ENCODE assay signal across 16 cellular contexts in genomic region chr16:12436201-12436657, GRCh38.
DNase-seq lines count a peak whose midpoint lies in the region; ATAC-seq, FAIRE-seq and TF ChIP-seq lines count a peak whose summit lies in the region.
"Had no signal": no experiment of that assay in that cellular context is flagged by ENCODE, and none has a peak within 500 bp of the region (broad histone marks: within the 10 kb centered on the region; RNA-seq: fewer than 3 reads in every experiment).

No MANE protein-coding gene starts in this region.

- ATAC-seq in HepG2, result no peak
- no peak for ATAC-seq in right lobe of liver
- ATAC-seq in GM21515 (IDR thresholded peaks at IDR 0.05; ENCODE audit: unreplicated experiment), result no peak
- no peak for ATAC-seq in esophagus mucosa
- no peak for ATAC-seq in effector memory CD8-positive, alpha-beta T cell (replicated peaks)
- ATAC-seq: K562 had no signal

- H3K4me1 ChIP-seq in HepG2 (ENCODE audit: insufficient read depth, low read length), result peaks cover 23% of the 10 kb centered on the region
- H3K4me1 ChIP-seq in right lobe of liver, result no peaks in the 10 kb centered on the region
- no peaks in the 10 kb centered on the region for H3K4me1 ChIP-seq in iPS-15b (ENCODE audit: control insufficient read depth, insufficient read depth, low read length)
- H3K4me1 ChIP-seq: SJSA1, upper lobe of left lung had no signal

- in situ Hi-C loops in HepG2 (cut with HindIII; ENCODE audit: extremely low pct_ligation_motif_present, low pct_unique_long_range_greater_than_20kb), result no loop called here

- peaks cover 4 to 11% of the 10 kb centered on the region in 2 donors for H3K4me1 Mint-ChIP-seq in effector memory CD8-positive, alpha-beta T cell (ENCODE audit: low read depth in 2 of 2)

- H3K27ac ChIP-seq in HepG2 (ENCODE audit: extremely low read length, insufficient read depth, low read length) (no peak overlapping the region), right lobe of liver (no peak overlapping the region)
- H3K27ac ChIP-seq: SJSA1, upper lobe of left lung had no signal

- TF ChIP-seq CTCF in HepG2 (CRISPR knock-in tag; IDR thresholded peaks at IDR 0.05) (no peak), right lobe of liver (IDR thresholded peaks at IDR 0.05) (no peak)

- H3K27me3 Mint-ChIP-seq in effector memory CD8-positive, alpha-beta T cell, result no peaks in the 10 kb centered on the region
- H3K27me3 Mint-ChIP-seq: activated naive CD4-positive, alpha-beta T cell treated with anti-CD3 and anti-CD28 coated beads, Interleukin-2, amount 50 U/mL, for 24 hours; progenitor cell of endocrine pancreas had no signal

- TF ChIP-seq RAD21 in HepG2 (CRISPR knock-in tag; IDR thresholded peaks at IDR 0.05), result no peak

- FAIRE-seq in HepG2 (lab: Jason Lieb, UNC), result no peak
- FAIRE-seq: K562 had no signal

- H3K9ac ChIP-seq in HepG2 (ENCODE audit: insufficient read depth, low read depth, low read length), result no peak overlapping the region
- peak overlapping the region; percentile 37 for H3K9ac ChIP-seq in iPS-15b (ENCODE audit: low read depth, low read length)

- TF ChIP-seq EP300 in HepG2 (IDR thresholded peaks at IDR 0.05; ENCODE audit: low read depth in 2 of 2, low read length in 2 of 2) (no peak), HepG2 (CRISPR knock-in tag; IDR thresholded peaks at IDR 0.05; ENCODE audit: borderline replicate concordance) (no peak)

- H3K36me3 ChIP-seq in HepG2 (replicated peaks in 1 of 2; ENCODE audit: control insufficient read depth in 1 of 2, insufficient read depth in 2 of 2, low read length in 2 of 2), result no peaks in the 10 kb centered on the region
- H3K36me3 ChIP-seq in right lobe of liver, result no peaks in the 10 kb centered on the region
- H3K36me3 ChIP-seq in iPS-15b (ENCODE audit: control insufficient read depth, insufficient read depth, low read length), result no peaks in the 10 kb centered on the region
- H3K36me3 ChIP-seq: SJSA1, upper lobe of left lung had no signal

- H3K36me3 Mint-ChIP-seq in effector memory CD8-positive, alpha-beta T cell (ENCODE audit: insufficient read depth), result no peaks in the 10 kb centered on the region

- POLR2A ChIA-PET in HepG2 (lab: Yijun Ruan, JAX), result no interaction called here

- H3K9me3 Mint-ChIP-seq in effector memory CD8-positive, alpha-beta T cell, result no peaks in the 10 kb centered on the region
- H3K9me3 Mint-ChIP-seq: activated naive CD4-positive, alpha-beta T cell treated with anti-CD3 and anti-CD28 coated beads, Interleukin-2, amount 50 U/mL, for 24 hours had no signal

- no peaks in the 10 kb centered on the region for H3K27me3 ChIP-seq in HepG2 (ENCODE audit: control insufficient read depth in 1 of 2, insufficient read depth in 2 of 2, low read length in 2 of 2)
- H3K27me3 ChIP-seq in right lobe of liver, result no peaks in the 10 kb centered on the region
- no peaks in the 10 kb centered on the region for H3K27me3 ChIP-seq in iPS-15b (ENCODE audit: control insufficient read depth, insufficient read depth, low read length)
- H3K27me3 ChIP-seq: SJSA1, upper lobe of left lung had no signal

- WGBS in HepG2 (ENCODE audit: low lambda C conversion rate), result 81% methylated on average over 17 of the region's 17 CpGs
- WGBS in right lobe of liver (ENCODE audit: insufficient coverage, low coverage, low lambda C conversion rate, missing lambda C conversion rate), result no CpG with 5 or more reads among the region's 17 CpGs

- CTCF ChIA-PET in HepG2 (lab: Yijun Ruan, JAX; ENCODE audit: low intra/inter-chr PET ratio, low total read pairs), result no interaction called here

- DNase-seq in HepG2 (ENCODE audit: low spot score), result no peak
- DNase-seq in right lobe of liver, result no peak
- DNase-seq in NCI-H524 (lab: John Stamatoyannopoulos, UW), result peak; percentile 80 to 93
- DNase-seq in activated CD4-positive, alpha-beta T cell treated with anti-CD3 and anti-CD28 coated beads for 4 hours, result no peak
- no peak for DNase-seq in effector memory CD8-positive, alpha-beta T cell
- DNase-seq: erythroblast, mesenchymal stem cell, NCI-H526, upper lobe of left lung had no signal

- intact Hi-C loops in HepG2 (cut with micrococcal nuclease; ENCODE audit: unreplicated experiment) (no loop called here), right lobe of liver (cut with DNase I) (no loop called here)

- H3K9me3 ChIP-seq in HepG2 (ENCODE audit: low read length), result no peaks in the 10 kb centered on the region
- H3K9me3 ChIP-seq in right lobe of liver, result no peaks in the 10 kb centered on the region
- H3K9me3 ChIP-seq in iPS-15b (ENCODE audit: control insufficient read depth, insufficient read depth, low read length), result no peaks in the 10 kb centered on the region
- H3K9me3 ChIP-seq: SJSA1, upper lobe of left lung had no signal

- H2AFZ ChIP-seq in HepG2 (ENCODE audit: low read length), result no peak overlapping the region

- H3K4me2 ChIP-seq in HepG2 (ENCODE audit: low read depth, low read length), result no peak overlapping the region

- no peaks in the 10 kb centered on the region for H3K79me2 ChIP-seq in HepG2 (ENCODE audit: insufficient read depth, low read length)

- H3K27ac Mint-ChIP-seq in effector memory CD8-positive, alpha-beta T cell, result no peak overlapping the region
- H3K27ac Mint-ChIP-seq: activated naive CD4-positive, alpha-beta T cell treated with anti-CD3 and anti-CD28 coated beads, Interleukin-2, amount 50 U/mL, for 24 hours; progenitor cell of endocrine pancreas had no signal

- no TSS peak for BruUV-seq in HepG2 (replicated peaks; lab: Mats Ljungman, UMichigan)

- H3K4me3 ChIP-seq in HepG2 (replicated peaks in 1 of 3; ENCODE audit: insufficient read depth in 1 of 3, low read depth in 2 of 3, low read length in 3 of 3) (no peak overlapping the region), right lobe of liver (no peak overlapping the region), iPS-15b (ENCODE audit: low read depth, low read length) (peak overlapping the region; percentile 33)
- H3K4me3 ChIP-seq: K562, SJSA1, upper lobe of left lung had no signal

- H3K4me3 Mint-ChIP-seq in effector memory CD8-positive, alpha-beta T cell, result no peak overlapping the region
- H3K4me3 Mint-ChIP-seq: activated naive CD4-positive, alpha-beta T cell treated with anti-CD3 and anti-CD28 coated beads, Interleukin-2, amount 50 U/mL, for 24 hours had no signal

- no peak for TF ChIP-seq POLR2A in HepG2 (IDR thresholded peaks at IDR 0.05; ENCODE audit: insufficient read depth in 1 of 2, low read depth in 2 of 2, low read length in 2 of 2)
- no peak for TF ChIP-seq POLR2A in right lobe of liver (IDR thresholded peaks at IDR 0.05)

- no peaks in the 10 kb centered on the region for H4K20me1 ChIP-seq in HepG2 (ENCODE audit: insufficient read depth, low read length)

TF ChIP-seq in HepG2, 621 proteins besides CTCF, POLR2A, EP300 and RAD21:
- TF ChIP-seq MXD3 (CRISPR knock-in tag; IDR thresholded peaks at IDR 0.05) (0 out of 2 replicates have a peak, but pooled peaks have one; percentile 22), FOSL1 (CRISPR knock-in tag; IDR thresholded peaks at IDR 0.05; ENCODE audit: borderline replicate concordance) (no peak), NAIF1 (CRISPR knock-in tag; IDR thresholded peaks at IDR 0.05; ENCODE audit: borderline replicate concordance) (no peak)

Comparison
In these comparisons a context has a peak if more than half of its experiments do, and no peak if none do; other contexts are left out.
1. DNase-seq: peak in NCI-H524 (2 of 2); none in HepG2 (single experiment), right lobe of liver (0 of 3), activated CD4-positive, alpha-beta T cell treated with anti-CD3 and anti-CD28 coated beads for 4 hours (0 of 2) and effector memory CD8-positive, alpha-beta T cell (0 of 3).